Comparison of ENCODE assay signal across 10 cellular contexts in the genomic region with DNA sequence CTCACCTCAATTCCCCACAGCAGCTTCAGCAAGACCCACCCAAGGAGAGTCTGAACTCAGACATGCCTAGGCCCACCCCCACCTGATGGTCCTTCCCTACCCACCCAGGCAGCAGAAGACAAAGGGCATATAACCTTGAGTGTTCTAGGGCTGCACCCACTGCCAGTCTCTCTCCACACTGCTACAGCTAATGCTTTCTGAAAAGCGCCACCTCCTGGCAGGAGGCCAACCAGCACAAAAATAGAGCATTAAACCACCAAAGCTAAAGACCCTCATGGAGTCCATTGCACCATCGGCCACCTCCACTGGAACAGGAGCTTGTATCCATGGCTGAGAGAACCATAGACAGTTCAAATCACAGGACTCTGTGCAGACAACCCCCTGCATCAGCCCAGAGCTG. TPM values are rescaled to one million over a fixed set of nuclear protein-coding genes. Genes with fewer than 3 reads are reported as not detected.
A peak's percentile ranks its signal among the peaks of the same experiment; 100 is the strongest.
DNase-seq lines count a peak whose midpoint lies in the region; ATAC-seq and TF ChIP-seq lines count a peak whose summit lies in the region.
"Had no signal": no experiment of that assay in that cellular context is flagged by ENCODE, and none has a peak within 500 bp of the region (broad histone marks: within the 10 kb centered on the region; RNA-seq: fewer than 3 reads in every experiment).

No MANE protein-coding gene starts in this region.

- ATAC-seq in right cardiac atrium (no peak), HG03159 (IDR thresholded peaks at IDR 0.05; ENCODE audit: unreplicated experiment) (no peak), GM19023 (IDR thresholded peaks at IDR 0.05; ENCODE audit: unreplicated experiment) (no peak)
- peak; percentile 71 to 73 for ATAC-seq in stimulated activated naive B cell treated with anti-CD40 and anti-IgM and Interleukin-4, amounts not matched to agents 10 μg/mL and 1 μg/mL and 100 μg/mL, for 72 hours (replicated peaks)

- H3K27ac Mint-ChIP-seq in stimulated activated naive B cell treated with anti-CD40 and anti-IgM and Interleukin-4, amounts not matched to agents 10 μg/mL and 1 μg/mL and 100 μg/mL, for 72 hours = no peak overlapping the region

- peaks cover 7 to 9% of the 10 kb centered on the region in 2 donors for H3K36me3 Mint-ChIP-seq in stimulated activated naive B cell treated with anti-CD40 and anti-IgM and Interleukin-4, amounts not matched to agents 10 μg/mL and 1 μg/mL and 100 μg/mL, for 72 hours

- 77% methylated on average over 2 of the region's 2 CpGs for WGBS in right cardiac atrium

- H3K4me1 Mint-ChIP-seq in stimulated activated naive B cell treated with anti-CD40 and anti-IgM and Interleukin-4, amounts not matched to agents 10 μg/mL and 1 μg/mL and 100 μg/mL, for 72 hours = peaks cover 0 to 11% of the 10 kb centered on the region in 2 donors

- peaks cover 7 to 9% of the 10 kb centered on the region in 2 donors for H3K9me3 Mint-ChIP-seq in stimulated activated naive B cell treated with anti-CD40 and anti-IgM and Interleukin-4, amounts not matched to agents 10 μg/mL and 1 μg/mL and 100 μg/mL, for 72 hours

- intact Hi-C loops in right cardiac atrium (cut with DNase I) = no loop called here
- intact Hi-C loops in left ventricle myocardium inferior (cut with micrococcal nuclease) = no loop called here

- H3K27me3 ChIP-seq in right cardiac atrium (ENCODE audit: control insufficient read depth, insufficient read depth) = no peaks in the 10 kb centered on the region
- no peaks in the 10 kb centered on the region for H3K27me3 ChIP-seq in left ventricle myocardium inferior (ENCODE audit: low read depth)

- H3K36me3 ChIP-seq in left ventricle myocardium inferior = no peaks in the 10 kb centered on the region

- H3K27ac ChIP-seq in right cardiac atrium (ENCODE audit: low read length) = no peak overlapping the region
- no peak overlapping the region for H3K27ac ChIP-seq in left ventricle myocardium inferior (replicated peaks)

- H3K4me3 ChIP-seq in right cardiac atrium (ENCODE audit: low read length) (no peak overlapping the region), left ventricle myocardium inferior (no peak overlapping the region)

- peak in 2 of 3 donors; percentile 55 to 67 for DNase-seq in right cardiac atrium
- no peak for DNase-seq in left ventricle myocardium inferior
- peak; percentile 57 to 67 for DNase-seq in activated CD4-positive, alpha-beta T cell treated with anti-CD3 and anti-CD28 coated beads, Interleukin-2, amount 50 U/mL, for 4 hours
- DNase-seq in germinal center (ENCODE audit: low spot score) = peak; percentile 22
- peak; percentile 27 for DNase-seq in stimulated activated naive B cell treated with anti-CD40 and anti-IgM and Interleukin-4, amounts not matched to agents 10 μg/mL and 1 μg/mL and 100 μg/mL, for 72 hours
- DNase-seq in NCI-H774 (lab: John Stamatoyannopoulos, UW) = no peak

- H3K4me3 Mint-ChIP-seq in stimulated activated naive B cell treated with anti-CD40 and anti-IgM and Interleukin-4, amounts not matched to agents 10 μg/mL and 1 μg/mL and 100 μg/mL, for 72 hours = no peak overlapping the region

- no peaks in the 10 kb centered on the region for H3K9me3 ChIP-seq in right cardiac atrium (ENCODE audit: control insufficient read depth, low read length)
- H3K9me3 ChIP-seq in left ventricle myocardium inferior (replicated peaks) = peaks cover 6% of the 10 kb centered on the region

- no peak for TF ChIP-seq CTCF in left ventricle myocardium inferior (IDR thresholded peaks at IDR 0.05; ENCODE audit: borderline replicate concordance)

- no peaks in the 10 kb centered on the region for H3K4me1 ChIP-seq in right cardiac atrium (ENCODE audit: control insufficient read depth, insufficient read depth, low read length)
- H3K4me1 ChIP-seq in left ventricle myocardium inferior = no peaks in the 10 kb centered on the region

- peaks cover 7 to 10% of the 10 kb centered on the region in 2 donors for H3K27me3 Mint-ChIP-seq in stimulated activated naive B cell treated with anti-CD40 and anti-IgM and Interleukin-4, amounts not matched to agents 10 μg/mL and 1 μg/mL and 100 μg/mL, for 72 hours

RNA-seq across cellular contexts. Expression of a gene that starts 11.3 kb away (rescaled TPM):
- total RNA-seq in right cardiac atrium (1 to 10 TPM; 7.0 to 8.8 (median 8.5) TPM), left ventricle myocardium inferior (2.9 TPM)
- polyA plus RNA-seq in right cardiac atrium = 8.1 TPM

RNA-seq across cellular contexts. Expression of a gene that starts 46.7 kb away (rescaled TPM):
- total RNA-seq in right cardiac atrium = not detected
- not detected for polyA plus RNA-seq in right cardiac atrium
- not detected for total RNA-seq in left ventricle myocardium inferior
- total RNA-seq: renal cortical epithelial cell had no signal
- polyA plus RNA-seq: adipose tissue had no signal

Comparison
In these comparisons a context has a peak if more than half of its experiments do, and no peak if none do; other contexts are left out.
1. DNase-seq: peak in right cardiac atrium (2 of 3), activated CD4-positive, alpha-beta T cell treated with anti-CD3 and anti-CD28 coated beads, Interleukin-2, amount 50 U/mL, for 4 hours (2 of 2), germinal center (single experiment) and stimulated activated naive B cell treated with anti-CD40 and anti-IgM and Interleukin-4, amounts not matched to agents 10 μg/mL and 1 μg/mL and 100 μg/mL, for 72 hours (single experiment); none in left ventricle myocardium inferior (single experiment) and NCI-H774 (single experiment).
2. ATAC-seq: peak in stimulated activated naive B cell treated with anti-CD40 and anti-IgM and Interleukin-4, amounts not matched to agents 10 μg/mL and 1 μg/mL and 100 μg/mL, for 72 hours (2 of 2); none in right cardiac atrium (0 of 2), HG03159 (single experiment) and GM19023 (single experiment).